In the genomic region with DNA sequence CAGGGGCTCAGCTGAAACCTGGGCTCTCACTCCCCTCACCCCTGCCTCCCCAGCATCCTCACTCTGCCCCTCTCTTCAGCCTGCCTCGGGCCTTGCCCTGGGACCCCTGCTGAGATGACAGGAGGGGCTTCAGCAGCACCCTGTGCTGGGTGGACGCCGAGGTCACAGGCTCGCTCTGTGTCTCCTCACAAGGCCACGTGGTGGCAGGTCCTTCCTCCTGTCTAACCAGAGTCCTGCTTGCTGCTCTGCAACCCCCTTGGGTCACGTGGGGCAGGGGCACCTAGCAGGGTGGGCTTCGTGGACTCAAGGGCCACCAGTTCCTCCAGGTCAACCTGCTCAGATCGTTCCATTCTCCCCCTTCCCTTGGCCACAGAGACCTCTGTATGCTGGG, we compare ENCODE assay signal across 27 cellular contexts.
DNase-seq lines count a peak whose midpoint lies in the region; ATAC-seq, FAIRE-seq and TF ChIP-seq lines count a peak whose summit lies in the region.
"Had no signal": no experiment of that assay in that cellular context is flagged by ENCODE, and none has a peak within 500 bp of the region (broad histone marks: within the 10 kb centered on the region; RNA-seq: fewer than 3 reads in every experiment).

No MANE protein-coding gene starts in this region.

- RAD21 ChIA-PET in HCT116 (lab: Charles Lee; ENCODE audit: low non-redundant PET in 1 of 2, low total read pairs in 2 of 2, uncharacterized antibody in 2 of 2, unreplicated experiment in 2 of 2), result no interaction called here

- POLR2A ChIA-PET in HCT116 (lab: Charles Lee), result no interaction called here

- H3K27me3 ChIP-seq in HCT116 (ENCODE audit: insufficient read depth, low read length), result 0 out of 2 replicates have a peak, but pooled peaks cover 2% of the 10 kb centered on the region

- BruUV-seq in HCT116 (replicated peaks; lab: Mats Ljungman, UMichigan), result no TSS peak

- no peak for FAIRE-seq in kidney (lab: Jason Lieb, UNC)
- FAIRE-seq: RCC 7860 had no signal

- H3K36me3 ChIP-seq in HCT116 (ENCODE audit: control insufficient read depth in 1 of 2, insufficient read depth in 2 of 2, low read length in 2 of 2) (no peaks in the 10 kb centered on the region), kidney (ENCODE audit: control insufficient read depth in 1 of 2, insufficient read depth in 2 of 2, low read length in 2 of 2) (no peaks in the 10 kb centered on the region)
- H3K36me3 ChIP-seq: WERI-Rb-1 had no signal

- H2AFZ ChIP-seq in HCT116 (ENCODE audit: low read depth, low read length, poor library complexity, severe bottlenecking), result no peak overlapping the region

- CTCF ChIA-PET in HCT116 (lab: Charles Lee), result no interaction called here

- TF ChIP-seq POLR2A in HCT116 (IDR thresholded peaks at IDR 0.05; ENCODE audit: borderline replicate concordance, extremely low read depth, insufficient read depth, insufficient read length), result no peak

- peak; percentile 40; the same call in 1 of the 2 replicates for ATAC-seq in HCT116
- ATAC-seq in esophagus mucosa, result peak; percentile 53
- ATAC-seq in omental fat pad (ENCODE audit: low FRiP score), result peak; percentile 41
- no peak for ATAC-seq in HG02938 (IDR thresholded peaks at IDR 0.05; ENCODE audit: unreplicated experiment)

- TF ChIP-seq CTCF in HCT116 (IDR thresholded peaks at IDR 0.05 in 2 of 3, conservative IDR thresholded peaks at IDR 0.05 in 1 of 3; ENCODE audit: borderline replicate concordance in 1 of 3, insufficient read depth in 1 of 3, low read depth in 2 of 3, low read length in 2 of 3) (no peak), kidney (IDR thresholded peaks at IDR 0.05; ENCODE audit: borderline replicate concordance, extremely low read depth, insufficient read depth) (no peak), omental fat pad (IDR thresholded peaks at IDR 0.05) (no peak)

- H3K79me2 ChIP-seq in HCT116 (ENCODE audit: insufficient read depth, low read length), result no peaks in the 10 kb centered on the region

- H3K27ac ChIP-seq in HCT116 (ENCODE audit: low read depth, low read length) (no peak overlapping the region), kidney (ENCODE audit: low read depth in 2 of 2, low read length in 2 of 2) (no peak overlapping the region)
- H3K27ac ChIP-seq: WERI-Rb-1 had no signal

- H3K9me3 ChIP-seq in HCT116 (ENCODE audit: control insufficient read depth in 1 of 2, insufficient read depth in 1 of 2, low read depth in 1 of 2, low read length in 2 of 2) (no peaks in the 10 kb centered on the region), kidney (ENCODE audit: control insufficient read depth in 1 of 2, low read length in 2 of 2) (no peaks in the 10 kb centered on the region)

- DNase-seq in HCT116 (ENCODE audit: low read depth, low spot score), result no peak
- peak; percentile 71 for DNase-seq in kidney
- no peak for DNase-seq in omental fat pad (ENCODE audit: low spot score)
- DNase-seq in NCI-H2196 treated with DMSO at 0.1 percent for 48 hours (lab: John Stamatoyannopoulos, UW; ENCODE audit: unreplicated experiment), result no peak
- DNase-seq in HuH-7 (ENCODE audit: low spot score), result no peak
- DNase-seq in NCI-H510A treated with DMSO at 0.1 percent for 48 hours (lab: John Stamatoyannopoulos, UW), result no peak
- DNase-seq: activated CD4-positive, alpha-beta T cell treated with anti-CD3 and anti-CD28 coated beads, Interleukin-2, amount 50 U/mL, for 1 hour; activated gamma-delta T cell treated with Interleukin-2 at 50 U/mL for 16 hours; activated T-cell treated with anti-CD3 and anti-CD28 coated beads, Interleukin-2, amount 50 U/mL, for 48 hours; C1 segment of cervical spinal cord; endodermal cell; H9; kidney glomerular epithelial cell; mammary epithelial cell; NCI-H1417 treated with DMSO at 0.1 percent for 48 hours; NCI-H2029 treated with DMSO at 0.1 percent for 48 hours; NCI-H226; NCI-H774; stimulated activated CD4-positive, alpha-beta T cell treated with anti-CD3 and anti-CD28 coated beads, Interleukin-12 subunit alpha, Interleukin-12 subunit beta, amount 100 ng/mL, for 4 hours; stimulated activated CD4-positive, alpha-beta T cell treated with anti-CD3 and anti-CD28 coated beads, Interleukin-4, amount 100 ng/mL, for 1 hour; substantia nigra; T1000; WERI-Rb-1 had no signal

- H3K4me1 ChIP-seq in HCT116 (ENCODE audit: control insufficient read depth in 1 of 2, insufficient read depth in 2 of 2, low read length in 2 of 2) (no peaks in the 10 kb centered on the region), kidney (ENCODE audit: control insufficient read depth in 1 of 2, insufficient read depth in 1 of 2, low read depth in 1 of 2, low read length in 2 of 2) (no peaks in the 10 kb centered on the region)

- no peak overlapping the region for H3K4me3 ChIP-seq in HCT116 (replicated peaks in 1 of 2; ENCODE audit: low read depth in 1 of 2, low read length in 2 of 2)
- H3K4me3 ChIP-seq in kidney (ENCODE audit: low read length in 2 of 2), result no peak overlapping the region
- H3K4me3 ChIP-seq: GM12878 had no signal

- TF ChIP-seq RAD21 in HCT116 (IDR thresholded peaks at IDR 0.05; ENCODE audit: low read depth), result no peak

- no peaks in the 10 kb centered on the region for H4K20me1 ChIP-seq in HCT116 (ENCODE audit: insufficient read depth)

- H3K9ac ChIP-seq in HCT116 (ENCODE audit: low read length) (no peak overlapping the region), kidney (ENCODE audit: low read length in 2 of 2) (no peak overlapping the region)

- H3K9me2 ChIP-seq in HCT116 (ENCODE audit: insufficient read depth), result no peaks in the 10 kb centered on the region

- H3K4me2 ChIP-seq in HCT116 (ENCODE audit: low read length), result no peak overlapping the region

- intact Hi-C loops in HCT116 (cut with micrococcal nuclease), result loop anchor here (2.0 kb wide), 1 partner anchor 144 kb away; no protein-coding TSS in a partner anchor
- intact Hi-C loops in kidney (cut with DNase I), result loop anchor here (2.0 kb wide), 1 partner anchor 144 kb away; no protein-coding TSS in a partner anchor

TF ChIP-seq in HCT116, 20 proteins besides CTCF, POLR2A, EP300 and RAD21:
- TF ChIP-seq EGR1 (IDR thresholded peaks at IDR 0.05; ENCODE audit: low read depth), result no peak
- TF ChIP-seq, protein P1, sequence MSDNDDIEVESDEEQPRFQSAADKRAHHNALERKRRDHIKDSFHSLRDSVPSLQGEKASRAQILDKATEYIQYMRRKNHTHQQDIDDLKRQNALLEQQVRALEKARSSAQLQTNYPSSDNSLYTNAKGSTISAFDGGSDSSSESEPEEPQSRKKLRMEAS (IDR thresholded peaks at IDR 0.05), result no peak
- no peak for TF ChIP-seq ELF1 (IDR thresholded peaks at IDR 0.05; ENCODE audit: borderline replicate concordance, low read depth)
- TF ChIP-seq JUND (IDR thresholded peaks at IDR 0.05), result no peak
- no peak for TF ChIP-seq EZH2 (IDR thresholded peaks at IDR 0.05)
- no peak for TF ChIP-seq SP1 (IDR thresholded peaks at IDR 0.05; ENCODE audit: low read depth)
- no peak for TF ChIP-seq FOSL1 (IDR thresholded peaks at IDR 0.05; ENCODE audit: low read depth)
- TF ChIP-seq ZNF274 (IDR thresholded peaks at IDR 0.05; ENCODE audit: low read depth, low read length), result no peak
- TF ChIP-seq EZH2phosphoT487 (IDR thresholded peaks at IDR 0.05; ENCODE audit: borderline replicate concordance), result no peak
- no peak for TF ChIP-seq ZFX (IDR thresholded peaks at IDR 0.05)
